In genomic region chr6:11770546-11771466, GRCh38 we compare ENCODE assay signal across 8 cellular contexts.
A peak's percentile ranks its signal among the peaks of the same experiment; 100 is the strongest.
DNase-seq lines count a peak whose midpoint lies in the region; FAIRE-seq and TF ChIP-seq lines count a peak whose summit lies in the region.

No MANE protein-coding gene starts in this region.

- DNase-seq in GM12865 (ENCODE audit: low read depth) (peak; percentile 52), RCC 7860 (ENCODE audit: low spot score) (peak; percentile 98), fibroblast of peridontal ligament (ENCODE audit: extremely low read depth) (peak; percentile 99), nephron progenitor cell (peak; percentile 9), DMS79 treated with DMSO at 0.1 percent for 48 hours (lab: John Stamatoyannopoulos, UW) (no peak), NCI-H748 treated with DMSO at 0.1 percent for 48 hours (lab: John Stamatoyannopoulos, UW) (no peak)
- no peak for DNase-seq in stimulated activated CD4-positive, alpha-beta T cell treated with anti-CD3 and anti-CD28 coated beads, Interleukin-2, amount 100 ng/mL, for 48 hours
- no peak for DNase-seq in stimulated activated CD4-positive, alpha-beta T cell treated with anti-CD3 and anti-CD28 coated beads, Interleukin-4, amount 100 ng/mL, for 24 hours

- H3K36me3 Mint-ChIP-seq in nephron progenitor cell (ENCODE audit: low read depth) = no peaks in the 10 kb centered on the region

- TF ChIP-seq CTCF in GM12865 (IDR thresholded peaks at IDR 0.05; ENCODE audit: insufficient read depth, low read depth, low read length, missing control alignments) (no peak), nephron progenitor cell (IDR thresholded peaks at IDR 0.05) (no peak)

- H3K4me3 Mint-ChIP-seq in nephron progenitor cell = no peak overlapping the region

- peak overlapping the region; percentile 84 for H3K27ac Mint-ChIP-seq in nephron progenitor cell

- peak; percentile 89 for FAIRE-seq in RCC 7860 (lab: Jason Lieb, UNC)

- peaks cover 4% of the 10 kb centered on the region for H3K27me3 Mint-ChIP-seq in nephron progenitor cell (ENCODE audit: low read depth, poor library complexity)

- H3K9me3 Mint-ChIP-seq in nephron progenitor cell = no peaks in the 10 kb centered on the region

- no peak overlapping the region for H3K4me3 ChIP-seq in GM12865 (ENCODE audit: low read depth, low read length)

- peaks cover 55% of the 10 kb centered on the region for H3K4me1 Mint-ChIP-seq in nephron progenitor cell

Comparison
In these comparisons a context has a peak if more than half of its experiments do, and no peak if none do; other contexts are left out.
1. DNase-seq: peak in GM12865 (single experiment), RCC 7860 (single experiment), fibroblast of peridontal ligament (single experiment) and nephron progenitor cell (single experiment); none in DMS79 treated with DMSO at 0.1 percent for 48 hours (single experiment), stimulated activated CD4-positive, alpha-beta T cell treated with anti-CD3 and anti-CD28 coated beads, Interleukin-2, amount 100 ng/mL, for 48 hours (0 of 2), stimulated activated CD4-positive, alpha-beta T cell treated with anti-CD3 and anti-CD28 coated beads, Interleukin-4, amount 100 ng/mL, for 24 hours (single experiment) and NCI-H748 treated with DMSO at 0.1 percent for 48 hours (single experiment).